ENCODE assay signal across 1 cellular context in genomic region chr19:12991296-12991695, GRCh38.
TF ChIP-seq lines count a peak whose summit lies in the region.

No MANE protein-coding gene starts in this region.

TF ChIP-seq in GM12878, 131 proteins besides CTCF, POLR2A, EP300 and RAD21:
- TF ChIP-seq CBFB (IDR thresholded peaks at IDR 0.05; ENCODE audit: low read depth) (no peak), NFXL1 (IDR thresholded peaks at IDR 0.05; ENCODE audit: borderline replicate concordance) (no peak), PBX3 (IDR thresholded peaks at IDR 0.05; ENCODE audit: insufficient replicate concordance, low read depth, low read length) (peak; percentile 13), SKIL (IDR thresholded peaks at IDR 0.05; ENCODE audit: low read depth, poor library complexity, severe bottlenecking) (no peak), MLLT1 (IDR thresholded peaks at IDR 0.05) (no peak)
